Comparison of ENCODE assay signal across 20 cellular contexts in genomic region chr15:74982183-74982582, GRCh38. TPM values are rescaled to one million over a fixed set of nuclear protein-coding genes. Genes with fewer than 3 reads are reported as not detected.
"Had no signal": no experiment of that assay in that cellular context is flagged by ENCODE, and none has a peak within 500 bp of the region (broad histone marks: within the 10 kb centered on the region; RNA-seq: fewer than 3 reads in every experiment).

No MANE protein-coding gene starts in this region.

- H3K36me3 ChIP-seq: ascending aorta, brain microvascular endothelial cell, neural progenitor cell, tibial artery had no signal

- H3K4me3 ChIP-seq: ascending aorta, lung, neural progenitor cell, tibial artery had no signal

- H3K4me1 ChIP-seq: ascending aorta, foreskin keratinocyte, neural progenitor cell, tibial artery had no signal

- H3K27ac ChIP-seq: ascending aorta, brain microvascular endothelial cell, foreskin keratinocyte, neural progenitor cell, tibial artery had no signal

- DNase-seq: activated CD4-positive, alpha-beta T cell treated with anti-CD3 and anti-CD28 coated beads for 4 hours; activated CD4-positive, alpha-beta T cell treated with anti-CD3 and anti-CD28 coated beads, Interleukin-2, amount 50 U/mL, for 48 hours; activated CD4-positive, CD25-positive, alpha-beta regulatory T cell; activated effector memory CD4-positive, alpha-beta T cell treated with Interleukin-2 at 50 U/mL for 16 hours; activated naive CD4-positive, alpha-beta T cell treated with anti-CD3 and anti-CD28 coated beads for 36 hours; activated T-cell treated with anti-CD3 and anti-CD28 coated beads, Interleukin-2, amount 50 U/mL, for 48 hours; brain microvascular endothelial cell; caudate nucleus; dermis blood vessel endothelial cell; effector CD8-positive, alpha-beta T cell; erythroblast; foreskin keratinocyte; immature natural killer cell; naive thymus-derived CD8-positive, alpha-beta T cell; stimulated activated CD4-positive, alpha-beta T cell treated with anti-CD3 and anti-CD28 coated beads, Interleukin-4, amount 100 ng/mL, for 24 hours; T-helper 17 cell; tibial artery had no signal

- H3K9me3 ChIP-seq: ascending aorta, tibial artery had no signal

- H3K27me3 ChIP-seq: ascending aorta, brain microvascular endothelial cell, neural progenitor cell had no signal

RNA-seq across cellular contexts. Expression of gene SCAMP5, which starts 13.2 kb away (rescaled TPM):
- polyA plus RNA-seq: immature natural killer cell had no signal
